8 cellular contexts compared by ENCODE assay signal in genomic region chr19:45443462-45444317, GRCh38. TPM values are rescaled to one million over a fixed set of nuclear protein-coding genes. Genes with fewer than 3 reads are reported as not detected.
DNase-seq lines count a peak whose midpoint lies in the region; ATAC-seq and TF ChIP-seq lines count a peak whose summit lies in the region.

No MANE protein-coding gene starts in this region.

- H3K4me3 ChIP-seq in Caco-2 (ENCODE audit: low read depth, low read length) (peak overlapping the region; percentile 39), PC-3 (ENCODE audit: low read length) (peak overlapping the region; percentile 62), neural progenitor cell (peak overlapping the region; percentile 66)

- BruUV-seq in Caco-2 (replicated peaks; lab: Mats Ljungman, UMichigan): no TSS peak
- TSS peak; percentile 59 for BruUV-seq in PC-3 (replicated peaks; lab: Mats Ljungman, UMichigan)

- H4K20me1 ChIP-seq in PC-3 (ENCODE audit: low read length) (no peaks in the 10 kb centered on the region), neural progenitor cell (ENCODE audit: low read depth) (no peaks in the 10 kb centered on the region)

- ATAC-seq in HG03135 (IDR thresholded peaks at IDR 0.05; ENCODE audit: unreplicated experiment): peak; percentile 38
- peak; percentile 79 for ATAC-seq in PC-3
- ATAC-seq in activated naive CD8-positive, alpha-beta T cell treated with anti-CD3 and anti-CD28 coated beads, Interleukin-2, amount 10 ng/mL, durations not matched to agents 7 days and 5 days (ENCODE audit: low read depth): no peak
- ATAC-seq in GM19328 (IDR thresholded peaks at IDR 0.05; ENCODE audit: unreplicated experiment): no peak

- H3K36me3 ChIP-seq in Caco-2 (ENCODE audit: control insufficient read depth, insufficient read depth, low read length): no peaks in the 10 kb centered on the region
- no peaks in the 10 kb centered on the region for H3K36me3 ChIP-seq in PC-3 (ENCODE audit: low read depth, low read length)
- no peaks in the 10 kb centered on the region for H3K36me3 ChIP-seq in neural progenitor cell

- H3K4me1 ChIP-seq in Caco-2 (peaks cover 25% of the 10 kb centered on the region), PC-3 (ENCODE audit: insufficient read depth, low read length) (peaks cover 16% of the 10 kb centered on the region), neural progenitor cell (peaks cover 11% of the 10 kb centered on the region)

- H3K27ac ChIP-seq in PC-3 (ENCODE audit: low read length) (peak overlapping the region; percentile 86), neural progenitor cell (peak overlapping the region; percentile 56)

- H3K27me3 ChIP-seq in Caco-2 (replicated peaks; ENCODE audit: control insufficient read depth, insufficient read depth, low read length) (no peaks in the 10 kb centered on the region), PC-3 (ENCODE audit: low read length) (no peaks in the 10 kb centered on the region), neural progenitor cell (peaks cover 9% of the 10 kb centered on the region)

- peaks cover 21% of the 10 kb centered on the region for H3K36me3 Mint-ChIP-seq in Caco-2 (ENCODE audit: insufficient read depth, unreplicated experiment)
- H3K36me3 Mint-ChIP-seq in activated naive CD8-positive, alpha-beta T cell treated with anti-CD3 and anti-CD28 coated beads, Interleukin-2, amount 10 ng/mL, durations not matched to agents 7 days and 5 days: peaks cover 2% of the 10 kb centered on the region
- no peaks in the 10 kb centered on the region for H3K36me3 Mint-ChIP-seq in neural progenitor cell

- H3K79me2 ChIP-seq in PC-3 (ENCODE audit: low read length) (no peaks in the 10 kb centered on the region), neural progenitor cell (ENCODE audit: low read depth) (no peaks in the 10 kb centered on the region)

- intact Hi-C loops in Caco-2 (cut with micrococcal nuclease; ENCODE audit: unreplicated experiment) (loop anchor here (1.0 kb wide), 1 partner anchor 26 kb away; no protein-coding TSS in a partner anchor), PC-3 (cut with micrococcal nuclease) (no loop called here)

- POLR2A ChIA-PET in Caco-2 (lab: Charles Lee) (no interaction called here), PC-3 (lab: Charles Lee; ENCODE audit: unreplicated experiment) (no interaction called here)
- POLR2A ChIA-PET in activated naive CD8-positive, alpha-beta T cell treated with anti-CD3 and anti-CD28 coated beads, Interleukin-2, amount 10 ng/mL, durations not matched to agents 7 days and 5 days (lab: Charles Lee): interaction anchor here (1.5 kb wide), 1 partner anchor 26 kb away, joined by 3 read pairs; no protein-coding TSS in a partner anchor

- no peak for TF ChIP-seq CTCF in Caco-2 (IDR thresholded peaks at IDR 0.05; ENCODE audit: insufficient read depth in 1 of 2, low read depth in 1 of 2, low read length in 1 of 2, severe bottlenecking in 1 of 2, unreplicated experiment in 1 of 2)
- TF ChIP-seq CTCF in PC-3 (conservative IDR thresholded peaks at IDR 0.05; ENCODE audit: low read depth, low read length): no peak
- TF ChIP-seq CTCF in neural progenitor cell (IDR thresholded peaks at IDR 0.05): no peak

- H3K9ac ChIP-seq in PC-3 (ENCODE audit: low read length) (peak overlapping the region; percentile 85), neural progenitor cell (peak overlapping the region; percentile 35)

- DNase-seq in Caco-2 (peak; percentile 98 to 99), PC-3 (peak; percentile 93), globus pallidus (ENCODE audit: low spot score) (peak; percentile 72), neural progenitor cell (ENCODE audit: low spot score) (peak; percentile 98), ureter (ENCODE audit: low spot score) (peak; percentile 94)
- DNase-seq in activated naive CD8-positive, alpha-beta T cell treated with anti-CD3 and anti-CD28 coated beads, Interleukin-2, amount 10 ng/mL, durations not matched to agents 7 days and 5 days: peak; percentile 69

- H3K9me3 Mint-ChIP-seq in Caco-2 (ENCODE audit: unreplicated experiment) (no peaks in the 10 kb centered on the region), neural progenitor cell (no peaks in the 10 kb centered on the region)
- H3K9me3 Mint-ChIP-seq in activated naive CD8-positive, alpha-beta T cell treated with anti-CD3 and anti-CD28 coated beads, Interleukin-2, amount 10 ng/mL, durations not matched to agents 7 days and 5 days: no peaks in the 10 kb centered on the region

- H3K4me2 ChIP-seq in PC-3 (ENCODE audit: low read length) (peak overlapping the region; percentile 87), neural progenitor cell (peak overlapping the region; percentile 97)

- CTCF ChIA-PET in Caco-2 (lab: Charles Lee): no interaction called here
- CTCF ChIA-PET in PC-3 (lab: Charles Lee): no interaction called here

- no peaks in the 10 kb centered on the region for H3K9me2 ChIP-seq in PC-3 (replicated peaks; ENCODE audit: low read length)

- H3K27me3 Mint-ChIP-seq in Caco-2 (ENCODE audit: insufficient read depth, unreplicated experiment): no peaks in the 10 kb centered on the region
- no peaks in the 10 kb centered on the region for H3K27me3 Mint-ChIP-seq in activated naive CD8-positive, alpha-beta T cell treated with anti-CD3 and anti-CD28 coated beads, Interleukin-2, amount 10 ng/mL, durations not matched to agents 7 days and 5 days
- peaks cover 22% of the 10 kb centered on the region for H3K27me3 Mint-ChIP-seq in neural progenitor cell (ENCODE audit: insufficient read depth, low read depth)

- H3K4me1 Mint-ChIP-seq in Caco-2 (ENCODE audit: low read depth, unreplicated experiment) (peaks cover 40% of the 10 kb centered on the region), neural progenitor cell (peaks cover 49% of the 10 kb centered on the region)
- peaks cover 34% of the 10 kb centered on the region for H3K4me1 Mint-ChIP-seq in activated naive CD8-positive, alpha-beta T cell treated with anti-CD3 and anti-CD28 coated beads, Interleukin-2, amount 10 ng/mL, durations not matched to agents 7 days and 5 days

- H2AFZ ChIP-seq in PC-3 (ENCODE audit: low read length) (peak overlapping the region; percentile 45; the same call in 1 of the 2 replicates), neural progenitor cell (replicated peaks) (no peak overlapping the region)

- H3K9me3 ChIP-seq in Caco-2 (no peaks in the 10 kb centered on the region), PC-3 (ENCODE audit: low read length) (no peaks in the 10 kb centered on the region), neural progenitor cell (ENCODE audit: low read depth) (no peaks in the 10 kb centered on the region)

- H3F3A ChIP-seq in PC-3 (ENCODE audit: low read length, unreplicated experiment): no peaks in the 10 kb centered on the region
- peaks cover 62% of the 10 kb centered on the region for H3F3A ChIP-seq in neural progenitor cell (ENCODE audit: low read depth)

- H3K27ac Mint-ChIP-seq in Caco-2 (ENCODE audit: unreplicated experiment): peak overlapping the region; percentile 99
- H3K27ac Mint-ChIP-seq in activated naive CD8-positive, alpha-beta T cell treated with anti-CD3 and anti-CD28 coated beads, Interleukin-2, amount 10 ng/mL, durations not matched to agents 7 days and 5 days: peak overlapping the region; percentile 53
- H3K27ac Mint-ChIP-seq in neural progenitor cell: peak overlapping the region; percentile 99

- H3K4me3 Mint-ChIP-seq in Caco-2 (ENCODE audit: unreplicated experiment): peak overlapping the region; percentile 96
- peak overlapping the region; percentile 82 for H3K4me3 Mint-ChIP-seq in activated naive CD8-positive, alpha-beta T cell treated with anti-CD3 and anti-CD28 coated beads, Interleukin-2, amount 10 ng/mL, durations not matched to agents 7 days and 5 days
- H3K4me3 Mint-ChIP-seq in neural progenitor cell: peak overlapping the region; percentile 90

RNA-seq across cellular contexts. Expression of gene ERCC1, which starts 20.0 kb away (rescaled TPM):
- total RNA-seq in Caco-2 (2022) (43.5 and 51.0 TPM in 2 replicates), PC-3 (2014; rRNA removed) (56.2 and 57.3 TPM in 2 replicates), neural progenitor cell (ENCODE audit: low replicate concordance) (46.0 and 74.5 TPM in 2 replicates), ureter (78.3 TPM)
- 10 to 100 TPM; 63.1 to 63.3 TPM for total RNA-seq in activated naive CD8-positive, alpha-beta T cell treated with anti-CD3 and anti-CD28 coated beads, Interleukin-2, amount 10 ng/mL, durations not matched to agents 7 days and 5 days

RNA-seq across cellular contexts. Expression of gene FOSB, which starts 24.1 kb away (rescaled TPM):
- 6.4 TPM in 2 replicates for total RNA-seq in Caco-2 (2022)
- total RNA-seq in PC-3 (2014; rRNA removed): 35.8 and 60.5 TPM in 2 replicates
- 10 to 100 TPM; 68.7 to 69.4 TPM for total RNA-seq in activated naive CD8-positive, alpha-beta T cell treated with anti-CD3 and anti-CD28 coated beads, Interleukin-2, amount 10 ng/mL, durations not matched to agents 7 days and 5 days
- total RNA-seq in neural progenitor cell (ENCODE audit: low replicate concordance): 2.3 and 5.4 TPM in 2 replicates
- 1.5 TPM for total RNA-seq in ureter

RNA-seq across cellular contexts. Expression of gene POLR1G, which starts 37.2 kb away (rescaled TPM):
- total RNA-seq in Caco-2 (2022) (27.7 and 31.1 TPM in 2 replicates), PC-3 (2014; rRNA removed) (25.9 and 43.0 TPM in 2 replicates), neural progenitor cell (ENCODE audit: low replicate concordance) (5.5 and 6.8 TPM in 2 replicates), ureter (6.9 TPM)
- 1 to 10 TPM; 6.0 to 6.3 TPM for total RNA-seq in activated naive CD8-positive, alpha-beta T cell treated with anti-CD3 and anti-CD28 coated beads, Interleukin-2, amount 10 ng/mL, durations not matched to agents 7 days and 5 days

RNA-seq across cellular contexts. Expression of gene PPP1R13L, which starts 38.8 kb away (rescaled TPM):
- total RNA-seq in Caco-2 (2022) (65.8 and 68.6 TPM in 2 replicates), PC-3 (2014; rRNA removed) (28.6 and 36.4 TPM in 2 replicates), neural progenitor cell (ENCODE audit: low replicate concordance) (2.9 and 8.6 TPM in 2 replicates), ureter (108 TPM)
- 10 to 100 TPM; 20.2 to 25.7 TPM for total RNA-seq in activated naive CD8-positive, alpha-beta T cell treated with anti-CD3 and anti-CD28 coated beads, Interleukin-2, amount 10 ng/mL, durations not matched to agents 7 days and 5 days

RNA-seq across cellular contexts. Expression of gene RTN2, which starts 53.2 kb away (rescaled TPM):
- total RNA-seq in Caco-2 (2022) (13.8 and 18.1 TPM in 2 replicates), PC-3 (2014; rRNA removed) (9.5 and 12.9 TPM in 2 replicates), neural progenitor cell (ENCODE audit: low replicate concordance) (4.8 and 10.4 TPM in 2 replicates), ureter (5.8 TPM)
- 1 to 10 TPM; 3.0 to 3.3 TPM for total RNA-seq in activated naive CD8-positive, alpha-beta T cell treated with anti-CD3 and anti-CD28 coated beads, Interleukin-2, amount 10 ng/mL, durations not matched to agents 7 days and 5 days

Comparison
In these comparisons a context has a peak if more than half of its experiments do, and no peak if none do; other contexts are left out.
1. ATAC-seq: peak in HG03135 (single experiment) and PC-3 (single experiment); none in activated naive CD8-positive, alpha-beta T cell treated with anti-CD3 and anti-CD28 coated beads, Interleukin-2, amount 10 ng/mL, durations not matched to agents 7 days and 5 days (single experiment) and GM19328 (single experiment).
2. Peak in every context shown above with its lines, with median percentiles within 50 percentile points of each other: DNase-seq, H3K4me3 ChIP-seq, H3K27ac Mint-ChIP-seq and H3K4me3 Mint-ChIP-seq.